In genomic region chr21:36235058-36235582, GRCh38 we compare ENCODE assay signal across 19 cellular contexts.
DNase-seq lines count a peak whose midpoint lies in the region; ATAC-seq and TF ChIP-seq lines count a peak whose summit lies in the region.
"Had no signal": no experiment of that assay in that cellular context is flagged by ENCODE, and none has a peak within 500 bp of the region (broad histone marks: within the 10 kb centered on the region; RNA-seq: fewer than 3 reads in every experiment).

No MANE protein-coding gene starts in this region.

- H3K27me3 Mint-ChIP-seq in stimulated activated memory B cell treated with anti-CD40 and anti-IgM and Interleukin-4, amounts not matched to agents 10 μg/mL and 1 μg/mL and 100 μg/mL, for 72 hours = no peaks in the 10 kb centered on the region
- peaks cover 2% of the 10 kb centered on the region for H3K27me3 Mint-ChIP-seq in endothelial cell (ENCODE audit: unreplicated experiment)
- H3K27me3 Mint-ChIP-seq: activated B cell treated with CpG ODN at 0.5 μM for 24 hours had no signal

- peaks cover 33% of the 10 kb centered on the region for H3K4me1 Mint-ChIP-seq in stimulated activated memory B cell treated with anti-CD40 and anti-IgM and Interleukin-4, amounts not matched to agents 10 μg/mL and 1 μg/mL and 100 μg/mL, for 72 hours
- H3K4me1 Mint-ChIP-seq in endothelial cell (ENCODE audit: unreplicated experiment) = peaks cover 8% of the 10 kb centered on the region

- H3K27me3 ChIP-seq in left lung = no peaks in the 10 kb centered on the region
- H3K27me3 ChIP-seq: BLaER1, tibial nerve had no signal

- intact Hi-C loops in left lung (cut with DNase I) = no loop called here

- peaks cover 55% of the 10 kb centered on the region for H3K36me3 Mint-ChIP-seq in stimulated activated memory B cell treated with anti-CD40 and anti-IgM and Interleukin-4, amounts not matched to agents 10 μg/mL and 1 μg/mL and 100 μg/mL, for 72 hours
- H3K36me3 Mint-ChIP-seq in endothelial cell (ENCODE audit: low read depth, unreplicated experiment) = peaks cover 6% of the 10 kb centered on the region

- peak overlapping the region; percentile 63 for H3K27ac Mint-ChIP-seq in stimulated activated memory B cell treated with anti-CD40 and anti-IgM and Interleukin-4, amounts not matched to agents 10 μg/mL and 1 μg/mL and 100 μg/mL, for 72 hours
- no peak overlapping the region for H3K27ac Mint-ChIP-seq in endothelial cell (ENCODE audit: unreplicated experiment)

- peaks cover 0 to 74% of the 10 kb centered on the region in 2 donors for H3K36me3 ChIP-seq in left lung

- no peak overlapping the region for H3K27ac ChIP-seq in left lung
- H3K27ac ChIP-seq: BLaER1, tibial nerve had no signal

- TF ChIP-seq CTCF in choroid plexus epithelial cell (conservative IDR thresholded peaks at IDR 0.05; ENCODE audit: low read depth, low read length) (no peak), left lung (IDR thresholded peaks at IDR 0.05) (no peak), endothelial cell (IDR thresholded peaks at IDR 0.05; ENCODE audit: unreplicated experiment) (no peak)

- no peak overlapping the region for H3K4me3 Mint-ChIP-seq in stimulated activated memory B cell treated with anti-CD40 and anti-IgM and Interleukin-4, amounts not matched to agents 10 μg/mL and 1 μg/mL and 100 μg/mL, for 72 hours
- no peak overlapping the region for H3K4me3 Mint-ChIP-seq in endothelial cell (ENCODE audit: unreplicated experiment)

- H3K9me3 ChIP-seq in left lung = no peaks in the 10 kb centered on the region
- H3K9me3 ChIP-seq: BLaER1, tibial nerve had no signal

- peaks cover 0 to 6% of the 10 kb centered on the region in 2 donors for H3K4me1 ChIP-seq in left lung
- H3K4me1 ChIP-seq: tibial nerve had no signal

- peak; percentile 84 for ATAC-seq in left lung
- ATAC-seq in stimulated activated memory B cell treated with anti-CD40 and anti-IgM and Interleukin-4, amounts not matched to agents 10 μg/mL and 1 μg/mL and 100 μg/mL, for 72 hours = no peak

- H3K9me3 Mint-ChIP-seq in stimulated activated memory B cell treated with anti-CD40 and anti-IgM and Interleukin-4, amounts not matched to agents 10 μg/mL and 1 μg/mL and 100 μg/mL, for 72 hours = no peaks in the 10 kb centered on the region
- no peaks in the 10 kb centered on the region for H3K9me3 Mint-ChIP-seq in endothelial cell (ENCODE audit: unreplicated experiment)
- H3K9me3 Mint-ChIP-seq: activated B cell treated with CpG ODN at 0.5 μM for 24 hours had no signal

- H3K4me3 ChIP-seq in choroid plexus epithelial cell (ENCODE audit: low read depth, low read length) = no peak overlapping the region
- no peak overlapping the region for H3K4me3 ChIP-seq in left lung
- H3K4me3 ChIP-seq: BLaER1, tibial nerve had no signal

- peak; percentile 67 for DNase-seq in LoVo (ENCODE audit: low spot score)
- peak; percentile 26 for DNase-seq in choroid plexus epithelial cell (ENCODE audit: low read depth)
- no peak for DNase-seq in left lung
- no peak for DNase-seq in endothelial cell (ENCODE audit: low spot score)
- no peak for DNase-seq in NCI-H2107 (lab: John Stamatoyannopoulos, UW)
- DNase-seq in T-helper 1 cell = no peak
- no peak for DNase-seq in superior temporal gyrus (ENCODE audit: extremely low spot score)
- DNase-seq: activated B cell treated with CpG ODN at 0.5 μM for 24 hours; activated naive CD4-positive, alpha-beta T cell; aorta; DMS53; glutamatergic neuron; NCI-H1417; occipital lobe; RPMI8226; stimulated activated CD4-positive, alpha-beta T cell treated with anti-CD3 and anti-CD28 coated beads, Interleukin-4, amount 100 ng/mL, for 4 hours had no signal

Comparison
In these comparisons a context has a peak if more than half of its experiments do, and no peak if none do; other contexts are left out.
1. DNase-seq: peak in LoVo (single experiment) and choroid plexus epithelial cell (single experiment); none in left lung (0 of 2), endothelial cell (single experiment), NCI-H2107 (single experiment), T-helper 1 cell (0 of 5) and superior temporal gyrus (single experiment).